ENCODE assay signal across 8 cellular contexts in genomic region chr17:74457146-74457819, GRCh38. TPM values are rescaled to one million over a fixed set of nuclear protein-coding genes. Genes with fewer than 3 reads are reported as not detected.
DNase-seq lines count a peak whose midpoint lies in the region; ATAC-seq and TF ChIP-seq lines count a peak whose summit lies in the region.

No MANE protein-coding gene starts in this region.

- peaks cover 23% of the 10 kb centered on the region for H3K4me1 Mint-ChIP-seq in activated naive CD8-positive, alpha-beta T cell (ENCODE audit: low read depth)

- no peak overlapping the region for H3K4me3 Mint-ChIP-seq in activated naive CD8-positive, alpha-beta T cell

- no peaks in the 10 kb centered on the region for H3K9me3 Mint-ChIP-seq in activated naive CD8-positive, alpha-beta T cell (ENCODE audit: low read depth)

- DNase-seq in DMS79 (lab: John Stamatoyannopoulos, UW) (peak; percentile 22), SKM-1 treated with dmso at 0.1 percent for 144 hours (lab: John Stamatoyannopoulos, UW; ENCODE audit: unreplicated experiment) (peak; percentile 27), Right ventricle myocardium superior (peak; percentile 92), putamen (ENCODE audit: low spot score) (peak; percentile 71), GOT3 (lab: John Stamatoyannopoulos, UW) (no peak)

- H3K27me3 Mint-ChIP-seq in activated naive CD8-positive, alpha-beta T cell: no peaks in the 10 kb centered on the region

- intact Hi-C loops in Right ventricle myocardium superior (cut with DNase I): loop anchor here (1.0 to 10.0 kb wide), 3 partner anchors 78 to 252 kb away; partner anchors contain the start of gene RPL38

- H3K27ac Mint-ChIP-seq in activated naive CD8-positive, alpha-beta T cell: peak overlapping the region; percentile 31

- ATAC-seq in Right ventricle myocardium superior (ENCODE audit: poor library complexity) (no peak), HG03354 (IDR thresholded peaks at IDR 0.05; ENCODE audit: poor library complexity, severe bottlenecking, unreplicated experiment) (no peak)

- peak; percentile 93 for TF ChIP-seq CTCF in LNCAP (IDR thresholded peaks at IDR 0.05)

- no peaks in the 10 kb centered on the region for H3K36me3 Mint-ChIP-seq in activated naive CD8-positive, alpha-beta T cell

RNA-seq across cellular contexts. Expression of gene CD300A, which starts 9.2 kb away (rescaled TPM):
- 1.7 TPM for total RNA-seq in Right ventricle myocardium superior

RNA-seq across cellular contexts. Expression of gene GPRC5C, which starts 25.4 kb away (rescaled TPM):
- 30.5 TPM for total RNA-seq in Right ventricle myocardium superior
